1 cellular context compared by ENCODE assay signal in genomic region chr1:46442317-46443161, GRCh38.
TF ChIP-seq lines count a peak whose summit lies in the region.

No MANE protein-coding gene starts in this region.

TF ChIP-seq in HEK293, 187 proteins besides CTCF, POLR2A, EP300 and RAD21 (continued from another document):
- TF ChIP-seq ZNF518A (tag by site-specific recombination; conservative IDR thresholded peaks at IDR 0.05; ENCODE audit: low read depth) (no peak), ZNF23 (tag by site-specific recombination; IDR thresholded peaks at IDR 0.05; ENCODE audit: borderline replicate concordance) (no peak), ZNF239 (tag by site-specific recombination; IDR thresholded peaks at IDR 0.05) (no peak), ZXDB (tag by site-specific recombination; IDR thresholded peaks at IDR 0.05) (peak; percentile 60; the same call in 1 of the 2 replicates), ZNF571 (tag by site-specific recombination; IDR thresholded peaks at IDR 0.05) (no peak), ZNF560 (tag by site-specific recombination; IDR thresholded peaks at IDR 0.05; ENCODE audit: borderline replicate concordance) (no peak), ZNF785 (tag by site-specific recombination; IDR thresholded peaks at IDR 0.05) (no peak), KLF8 (tag by site-specific recombination; IDR thresholded peaks at IDR 0.05) (no peak), ZBTB8A (tag by site-specific recombination; IDR thresholded peaks at IDR 0.05) (peak; percentile 92), ZNF555 (tag by site-specific recombination; conservative IDR thresholded peaks at IDR 0.05) (no peak), ZNF473 (tag by site-specific recombination; IDR thresholded peaks at IDR 0.05) (no peak), HOXD13 (CRISPR knock-in tag; IDR thresholded peaks at IDR 0.05; ENCODE audit: borderline replicate concordance) (no peak), SCRT1 (tag by site-specific recombination; IDR thresholded peaks at IDR 0.05; ENCODE audit: borderline replicate concordance) (no peak), SP2 (tag by site-specific recombination; IDR thresholded peaks at IDR 0.05) (no peak), ELK4 (IDR thresholded peaks at IDR 0.05; ENCODE audit: borderline replicate concordance, low read depth, low read length) (no peak), ZNF792 (tag by site-specific recombination; IDR thresholded peaks at IDR 0.05) (no peak), ZNF639 (tag by site-specific recombination; IDR thresholded peaks at IDR 0.05) (0 out of 2 replicates have a peak, but pooled peaks have one; percentile 27), SALL2 (tag by site-specific recombination; IDR thresholded peaks at IDR 0.05; ENCODE audit: borderline replicate concordance) (no peak), ZNF670 (tag by site-specific recombination; IDR thresholded peaks at IDR 0.05; ENCODE audit: low read depth) (no peak), MYNN (tag by site-specific recombination; IDR thresholded peaks at IDR 0.05; ENCODE audit: borderline replicate concordance) (no peak), ZSCAN5A (tag by site-specific recombination; IDR thresholded peaks at IDR 0.05) (no peak), ZBTB1 (tag by site-specific recombination; IDR thresholded peaks at IDR 0.05) (no peak), ZNF157 (tag by site-specific recombination; IDR thresholded peaks at IDR 0.05) (no peak), TCF7L2 (IDR thresholded peaks at IDR 0.05; ENCODE audit: borderline replicate concordance, low read depth, low read length) (no peak), ZNF354C (tag by site-specific recombination; IDR thresholded peaks at IDR 0.05; ENCODE audit: borderline replicate concordance, low read depth) (no peak), ZNF548 (tag by site-specific recombination; IDR thresholded peaks at IDR 0.05) (no peak), ZNF223 (tag by site-specific recombination; IDR thresholded peaks at IDR 0.05) (no peak), WT1 (tag by site-specific recombination; IDR thresholded peaks at IDR 0.05) (no peak), ZNF138 (tag by site-specific recombination; IDR thresholded peaks at IDR 0.05; ENCODE audit: borderline replicate concordance) (no peak), ZNF266 (tag by site-specific recombination; IDR thresholded peaks at IDR 0.05; ENCODE audit: low read depth) (no peak), GLIS1 (tag by site-specific recombination; IDR thresholded peaks at IDR 0.05) (no peak), HIC1 (tag by site-specific recombination; IDR thresholded peaks at IDR 0.05) (peak; percentile 54), YY1 (tag by site-specific recombination; IDR thresholded peaks at IDR 0.05) (no peak), ZNF549 (tag by site-specific recombination; IDR thresholded peaks at IDR 0.05) (no peak), ZNF146 (tag by site-specific recombination; IDR thresholded peaks at IDR 0.05) (no peak), ZNF16 (tag by site-specific recombination; IDR thresholded peaks at IDR 0.05; ENCODE audit: low read depth) (no peak)
- TF ChIP-seq, protein P1, sequence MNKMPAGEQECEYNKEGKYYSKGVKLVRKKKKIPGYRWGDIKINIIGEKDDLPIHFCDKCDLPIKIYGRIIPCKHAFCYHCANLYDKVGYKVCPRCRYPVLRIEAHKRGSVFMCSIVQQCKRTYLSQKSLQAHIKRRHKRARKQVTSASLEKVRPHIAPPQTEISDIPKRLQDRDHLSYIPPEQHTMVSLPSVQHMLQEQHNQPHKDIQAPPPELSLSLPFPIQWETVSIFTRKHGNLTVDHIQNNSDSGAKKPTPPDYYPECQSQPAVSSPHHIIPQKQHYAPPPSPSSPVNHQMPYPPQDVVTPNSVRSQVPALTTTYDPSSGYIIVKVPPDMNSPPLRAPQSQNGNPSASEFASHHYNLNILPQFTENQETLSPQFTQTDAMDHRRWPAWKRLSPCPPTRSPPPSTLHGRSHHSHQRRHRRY (tag by site-specific recombination; IDR thresholded peaks at IDR 0.05): no peak
- TF ChIP-seq, protein P2, sequence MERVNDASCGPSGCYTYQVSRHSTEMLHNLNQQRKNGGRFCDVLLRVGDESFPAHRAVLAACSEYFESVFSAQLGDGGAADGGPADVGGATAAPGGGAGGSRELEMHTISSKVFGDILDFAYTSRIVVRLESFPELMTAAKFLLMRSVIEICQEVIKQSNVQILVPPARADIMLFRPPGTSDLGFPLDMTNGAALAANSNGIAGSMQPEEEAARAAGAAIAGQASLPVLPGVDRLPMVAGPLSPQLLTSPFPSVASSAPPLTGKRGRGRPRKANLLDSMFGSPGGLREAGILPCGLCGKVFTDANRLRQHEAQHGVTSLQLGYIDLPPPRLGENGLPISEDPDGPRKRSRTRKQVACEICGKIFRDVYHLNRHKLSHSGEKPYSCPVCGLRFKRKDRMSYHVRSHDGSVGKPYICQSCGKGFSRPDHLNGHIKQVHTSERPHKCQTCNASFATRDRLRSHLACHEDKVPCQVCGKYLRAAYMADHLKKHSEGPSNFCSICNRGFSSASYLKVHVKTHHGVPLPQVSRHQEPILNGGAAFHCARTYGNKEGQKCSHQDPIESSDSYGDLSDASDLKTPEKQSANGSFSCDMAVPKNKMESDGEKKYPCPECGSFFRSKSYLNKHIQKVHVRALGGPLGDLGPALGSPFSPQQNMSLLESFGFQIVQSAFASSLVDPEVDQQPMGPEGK (tag by site-specific recombination; IDR thresholded peaks at IDR 0.05): peak; percentile 44; the same call in 1 of the 2 replicates
TF ChIP-seq in HEK293: peak in this region for 38.
